In genomic region chr9:80376180-80376579, GRCh38 we compare ENCODE assay signal across 15 cellular contexts.
DNase-seq lines count a peak whose midpoint lies in the region; ATAC-seq and TF ChIP-seq lines count a peak whose summit lies in the region.
"Had no signal": no experiment of that assay in that cellular context is flagged by ENCODE, and none has a peak within 500 bp of the region (broad histone marks: within the 10 kb centered on the region; RNA-seq: fewer than 3 reads in every experiment).

No MANE protein-coding gene starts in this region.

- no peaks in the 10 kb centered on the region for H3K27me3 Mint-ChIP-seq in GM23338 (ENCODE audit: insufficient read depth, low read depth, poor library complexity)
- no peaks in the 10 kb centered on the region for H3K27me3 Mint-ChIP-seq in WTC11 (ENCODE audit: low read depth)
- H3K27me3 Mint-ChIP-seq: CD8-positive, alpha-beta memory T cell; IgD-negative memory B cell had no signal

- H3K9me3 Mint-ChIP-seq in GM23338 (no peaks in the 10 kb centered on the region), WTC11 (no peaks in the 10 kb centered on the region)

- H3K4me3 Mint-ChIP-seq in GM23338 (no peak overlapping the region), WTC11 (no peak overlapping the region)
- H3K4me3 Mint-ChIP-seq: CD14-positive monocyte; CD8-positive, alpha-beta memory T cell; IgD-negative memory B cell had no signal

- ATAC-seq in GM23338 (peak; percentile 54), WTC11 (peak; percentile 63), GM21619 (IDR thresholded peaks at IDR 0.05; ENCODE audit: unreplicated experiment) (no peak), HG03432 (IDR thresholded peaks at IDR 0.05; ENCODE audit: unreplicated experiment) (no peak)

- no peaks in the 10 kb centered on the region for H3K36me3 Mint-ChIP-seq in GM23338 (ENCODE audit: low read depth)
- no peaks in the 10 kb centered on the region for H3K36me3 Mint-ChIP-seq in WTC11
- H3K36me3 Mint-ChIP-seq: CD14-positive monocyte; CD8-positive, alpha-beta memory T cell had no signal

- no peaks in the 10 kb centered on the region for H3K36me3 ChIP-seq in GM23338 (ENCODE audit: insufficient read depth)

- CTCF ChIA-PET in WTC11 (lab: Charles Lee): no interaction called here

- POLR2A ChIA-PET in WTC11 (lab: Charles Lee): no interaction called here

- H4K20me1 ChIP-seq in GM23338 (replicated peaks; ENCODE audit: insufficient read depth): no peaks in the 10 kb centered on the region

- H3K27ac Mint-ChIP-seq in GM23338 (no peak overlapping the region), WTC11 (no peak overlapping the region)
- H3K27ac Mint-ChIP-seq: CD14-positive monocyte; CD8-positive, alpha-beta memory T cell had no signal

- H3K4me1 Mint-ChIP-seq in GM23338: peaks cover 36% of the 10 kb centered on the region
- H3K4me1 Mint-ChIP-seq in WTC11: peaks cover 60% of the 10 kb centered on the region
- H3K4me1 Mint-ChIP-seq: CD14-positive monocyte; CD8-positive, alpha-beta memory T cell had no signal

- H3K79me2 ChIP-seq in GM23338 (replicated peaks; ENCODE audit: insufficient read depth): no peaks in the 10 kb centered on the region

- no peaks in the 10 kb centered on the region for H3F3A ChIP-seq in GM23338 (replicated peaks; ENCODE audit: low read depth)

- TF ChIP-seq CTCF in GM23338 (conservative IDR thresholded peaks at IDR 0.05; ENCODE audit: low read depth in 2 of 2) (no peak), WTC11 (IDR thresholded peaks at IDR 0.05) (no peak)

- peaks cover 36% of the 10 kb centered on the region for H3K4me1 ChIP-seq in GM23338 (ENCODE audit: insufficient read depth)
- H3K4me1 ChIP-seq: Caco-2 had no signal

- H3K9me2 ChIP-seq in GM23338 (ENCODE audit: insufficient read depth): no peaks in the 10 kb centered on the region

- H3K4me2 ChIP-seq in GM23338: no peak overlapping the region

- no peak overlapping the region for H3K27ac ChIP-seq in GM23338 (ENCODE audit: low read depth)
- H3K27ac ChIP-seq: 22Rv1 had no signal

- no peak overlapping the region for H3K4me3 ChIP-seq in GM23338

- no peak overlapping the region for H2AFZ ChIP-seq in GM23338

- DNase-seq in GM23338 (ENCODE audit: low spot score) (no peak), WTC11 (ENCODE audit: low spot score) (no peak), left kidney (ENCODE audit: low read depth, low spot score) (peak; percentile 47), retina (peak; percentile 21), amniotic stem cell (lab: John Stamatoyannopoulos, UW) (no peak)
- DNase-seq: Caco-2; CD8-positive, alpha-beta memory T cell; DND-41; GDM1; H7 had no signal

- H3K27me3 ChIP-seq in GM23338 (ENCODE audit: insufficient read depth): no peaks in the 10 kb centered on the region

TF ChIP-seq in GM23338, 12 proteins besides CTCF, POLR2A, EP300 and RAD21:
- TF ChIP-seq NANOG (IDR thresholded peaks at IDR 0.05; ENCODE audit: borderline replicate concordance) (no peak), ZNF114 (CRISPR knock-in tag; IDR thresholded peaks at IDR 0.05) (no peak), POLR2AphosphoS5 (IDR thresholded peaks at IDR 0.05; ENCODE audit: low read depth) (no peak), JUNB (IDR thresholded peaks at IDR 0.05; ENCODE audit: unreplicated experiment) (no peak)

TF ChIP-seq in WTC11, 78 proteins besides CTCF, POLR2A, EP300 and RAD21:
- TF ChIP-seq CREB1 (CRISPR knock-in tag; IDR thresholded peaks at IDR 0.05) (no peak), ZNF263 (CRISPR knock-in tag; IDR thresholded peaks at IDR 0.05; ENCODE audit: low read depth) (no peak), E2F1 (CRISPR knock-in tag; IDR thresholded peaks at IDR 0.05) (no peak), CREM (CRISPR knock-in tag; IDR thresholded peaks at IDR 0.05) (no peak), E2F4 (CRISPR knock-in tag; IDR thresholded peaks at IDR 0.05; ENCODE audit: borderline replicate concordance, low read depth) (no peak), AR (CRISPR knock-in tag; IDR thresholded peaks at IDR 0.05) (no peak), RORB (CRISPR knock-in tag; IDR thresholded peaks at IDR 0.05) (no peak), ARID4B (CRISPR knock-in tag; IDR thresholded peaks at IDR 0.05; ENCODE audit: borderline replicate concordance) (no peak)
TF ChIP-seq in WTC11: peak in this region for 0.

Comparison
In these comparisons a context has a peak if more than half of its experiments do, and no peak if none do; other contexts are left out.
1. ATAC-seq: peak in GM23338 (single experiment) and WTC11 (single experiment); none in GM21619 (single experiment) and HG03432 (single experiment).
2. DNase-seq: peak in left kidney (single experiment) and retina (single experiment); none in GM23338 (single experiment), WTC11 (single experiment) and amniotic stem cell (single experiment).